In the genomic region with DNA sequence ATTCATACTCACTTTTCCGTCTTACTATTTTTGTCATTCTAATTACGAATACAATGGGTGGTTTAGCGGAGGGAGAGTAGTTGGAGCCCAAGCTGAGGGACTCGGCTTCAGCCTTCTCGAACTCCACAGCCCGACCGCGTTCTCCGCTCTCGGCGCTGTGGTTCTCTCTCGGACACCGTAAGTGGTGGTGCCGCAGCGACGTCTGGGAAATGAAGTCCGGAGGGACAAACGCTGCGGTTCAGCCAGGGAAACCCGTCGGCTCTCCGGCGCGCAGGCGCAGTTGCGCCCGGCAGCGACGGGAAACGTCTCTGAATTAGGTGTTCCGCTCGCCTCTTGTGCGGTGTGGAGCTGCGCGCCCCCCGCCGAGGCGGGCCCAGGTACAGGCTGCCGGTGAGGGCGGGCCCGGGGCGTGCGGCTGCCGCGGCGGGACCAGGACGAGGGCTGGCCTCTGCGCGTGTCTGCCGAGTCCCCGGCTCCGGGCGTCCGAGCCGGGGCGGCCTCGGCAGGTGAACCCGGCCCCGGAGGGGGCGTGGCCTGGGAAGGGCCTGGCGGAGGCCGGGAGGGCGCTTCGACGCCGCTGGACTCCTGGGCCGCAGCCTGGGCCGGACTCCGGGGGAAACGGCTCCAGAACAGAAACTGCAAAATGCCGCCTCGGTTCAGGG, we compare ENCODE assay signal across 8 cellular contexts. TPM values are rescaled to one million over a fixed set of nuclear protein-coding genes. Genes with fewer than 3 reads are reported as not detected.
A peak's percentile ranks its signal among the peaks of the same experiment; 100 is the strongest.
DNase-seq lines count a peak whose midpoint lies in the region; ATAC-seq lines count a peak whose summit lies in the region.

ZNF879 (plus strand) TSS at position 277 of the 662 bp plus-strand sequence. CDS start 1,201 bp downstream, outside the sequence.

- peak; percentile 87 for ATAC-seq in HG03039 (IDR thresholded peaks at IDR 0.05; ENCODE audit: unreplicated experiment)

- peak; percentile 85 to 94 for DNase-seq in NCI-H524 (lab: John Stamatoyannopoulos, UW)
- DNase-seq in activated CD4-positive, alpha-beta T cell treated with anti-CD3 and anti-CD28 coated beads, Interleukin-2, amount 50 U/mL, for 48 hours = peak; percentile 90 to 93
- peak; percentile 98 for DNase-seq in dermis blood vessel endothelial cell
- DNase-seq in left kidney (ENCODE audit: low read depth, low spot score) = peak; percentile 99
- DNase-seq in stimulated activated CD4-positive, alpha-beta T cell treated with anti-CD3 and anti-CD28 coated beads, Interleukin-1b, Interleukin-23, amount 100 ng/mL, for 24 hours (ENCODE audit: low read depth in 4 of 4, low spot score in 1 of 4) = peak; percentile 82 to 87 (median 85)
- no peak for DNase-seq in NCI-H2107 treated with DMSO at 0.1 percent for 48 hours (lab: John Stamatoyannopoulos, UW; ENCODE audit: unreplicated experiment)

- H3K4me3 ChIP-seq in GM08714 (ENCODE audit: low read length) = peak within 1 kb of the TSS; percentile 72; the same call in 1 of the 2 replicates

RNA-seq across cellular contexts. Expression of gene ZNF879, which starts in this region (rescaled TPM):
- 4.4 and 6.8 TPM in 2 replicates for total RNA-seq in dermis blood vessel endothelial cell
